ENCODE assay signal across 19 cellular contexts in the genomic region with DNA sequence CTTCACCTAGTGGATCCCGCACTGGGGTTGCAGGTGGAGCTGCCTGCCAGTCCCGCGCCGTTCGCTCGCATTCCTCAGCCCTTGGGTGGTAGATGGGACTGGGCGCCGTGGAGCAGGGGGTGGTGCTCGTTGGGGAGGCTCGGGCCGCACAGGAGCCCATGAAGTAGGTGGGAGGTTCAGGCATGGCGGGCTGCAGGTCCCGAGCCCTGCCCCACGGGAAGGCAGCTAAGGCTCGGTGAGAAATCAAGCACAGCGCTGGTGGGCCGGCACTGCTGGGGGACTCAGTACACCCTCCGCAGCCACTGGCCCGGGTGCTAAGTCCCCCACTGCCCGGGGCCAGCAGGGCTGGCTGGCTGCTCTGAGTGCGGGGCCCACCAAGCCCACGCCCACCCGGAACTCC. TPM values are rescaled to one million over a fixed set of nuclear protein-coding genes. Genes with fewer than 3 reads are reported as not detected.
"Had no signal": no experiment of that assay in that cellular context is flagged by ENCODE, and none has a peak within 500 bp of the region (broad histone marks: within the 10 kb centered on the region; RNA-seq: fewer than 3 reads in every experiment).

No MANE protein-coding gene starts in this region.

RNA-seq across cellular contexts. Expression of gene CAPSL, which starts 45.6 kb away (rescaled TPM):
- total RNA-seq: hepatocyte, kidney epithelial cell, left cardiac atrium, left colon, left lobe of liver, left ventricle myocardium inferior, left ventricle myocardium superior, lower leg skin, lung microvascular endothelial cell, mammary epithelial cell, mesenteric fat pad, mesothelial cell of epicardium, mononuclear cell, mucosa of descending colon, mucosa of gallbladder, myocyte had no signal
- polyA plus RNA-seq: immature natural killer cell, keratinocyte, liver, mammary epithelial cell had no signal
